19 cellular contexts compared by ENCODE assay signal in genomic region chr2:16091576-16092282, GRCh38.
"Had no signal": no experiment of that assay in that cellular context is flagged by ENCODE, and none has a peak within 500 bp of the region (broad histone marks: within the 10 kb centered on the region; RNA-seq: fewer than 3 reads in every experiment).

No MANE protein-coding gene starts in this region.

- ATAC-seq: SK-N-SH treated with all-trans-retinoic acid at 6 μM for 48 hours had no signal

- FAIRE-seq: HTR-8/SVneo, RCC 7860 had no signal

- DNase-seq: KBM-7, MV-4-11, NCI-H1048, NCI-H1105, NCI-H1436 treated with DMSO at 0.1 percent for 48 hours, NCI-H1694, NCI-H187 treated with DMSO at 0.1 percent for 48 hours, NCI-H2029 treated with DMSO at 0.1 percent for 48 hours, NCI-H2171 treated with DMSO at 0.1 percent for 48 hours, NCI-H345, NCI-H446 treated with DMSO at 0.1 percent for 48 hours, NCI-H510A treated with DMSO at 0.1 percent for 48 hours, NCI-H69, NCI-H774, RPMI8226, SHP77 had no signal
